In the genomic region with DNA sequence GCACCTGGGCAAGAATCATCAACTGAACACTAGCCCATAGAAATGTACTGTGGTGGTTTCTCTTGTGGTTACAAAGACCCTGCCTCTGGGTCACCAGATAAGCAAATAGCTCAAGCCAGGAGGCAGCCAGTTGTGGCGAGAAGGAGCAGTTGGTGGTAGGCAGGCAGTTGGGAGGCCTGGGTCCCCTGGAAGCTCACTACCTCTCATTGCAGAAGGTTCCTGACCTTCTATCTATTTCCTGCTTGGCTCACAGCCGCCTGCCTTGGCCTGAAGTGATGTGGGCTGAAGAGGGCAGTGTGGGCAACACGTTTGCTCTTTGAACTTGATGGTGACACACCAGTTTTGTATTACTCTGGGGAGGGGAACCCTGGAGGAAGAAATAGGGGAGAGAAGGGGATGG, we compare ENCODE assay signal across 1 cellular context.
TF ChIP-seq lines count a peak whose summit lies in the region.

No MANE protein-coding gene starts in this region.

TF ChIP-seq in HepG2, 621 proteins besides CTCF, POLR2A, EP300 and RAD21 (continued from another document and continues in another):
- TF ChIP-seq IRF2 (CRISPR knock-in tag; IDR thresholded peaks at IDR 0.05) (peak; percentile 66; the same call in 1 of the 2 replicates), ZBTB1 (CRISPR knock-in tag; IDR thresholded peaks at IDR 0.05; ENCODE audit: borderline replicate concordance) (no peak), ZNF343 (CRISPR knock-in tag; IDR thresholded peaks at IDR 0.05) (no peak), TARDBP (CRISPR knock-in tag; IDR thresholded peaks at IDR 0.05) (0 out of 2 replicates have a peak, but pooled peaks have one; percentile 43), REL (CRISPR knock-in tag; conservative IDR thresholded peaks at IDR 0.05) (no peak), MED1 (CRISPR knock-in tag; IDR thresholded peaks at IDR 0.05) (no peak), MAFG (CRISPR knock-in tag; IDR thresholded peaks at IDR 0.05) (no peak), MEF2D (CRISPR knock-in tag; IDR thresholded peaks at IDR 0.05) (no peak), JARID2 (CRISPR knock-in tag; IDR thresholded peaks at IDR 0.05; ENCODE audit: insufficient replicate concordance) (no peak), RARA (CRISPR knock-in tag; IDR thresholded peaks at IDR 0.05) (peak; percentile 63), NR2F6 (IDR thresholded peaks at IDR 0.05) (peak; percentile 50), NR2F6 (CRISPR knock-in tag; IDR thresholded peaks at IDR 0.05) (0 out of 2 replicates have a peak, but pooled peaks have one; percentile 38), ZFX (CRISPR knock-in tag; IDR thresholded peaks at IDR 0.05; ENCODE audit: low read depth) (no peak)
- TF ChIP-seq, protein P1, sequence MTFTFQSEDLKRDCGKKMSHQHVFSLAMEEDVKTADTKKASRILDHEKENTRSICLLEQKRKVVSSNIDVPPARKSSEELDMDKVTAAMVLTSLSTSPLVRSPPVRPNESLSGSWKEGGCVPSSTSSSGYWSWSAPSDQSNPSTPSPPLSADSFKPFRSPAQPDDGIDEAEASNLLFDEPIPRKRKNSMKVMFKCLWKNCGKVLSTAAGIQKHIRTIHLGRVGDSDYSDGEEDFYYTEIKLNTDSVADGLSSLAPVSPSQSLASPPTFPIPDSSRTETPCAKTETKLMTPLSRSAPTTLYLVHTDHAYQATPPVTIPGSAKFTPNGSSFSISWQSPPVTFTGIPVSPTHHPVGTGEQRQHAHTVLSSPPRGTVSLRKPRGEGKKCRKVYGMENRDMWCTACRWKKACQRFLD (CRISPR knock-in tag; IDR thresholded peaks at IDR 0.05; ENCODE audit: borderline replicate concordance), result no peak
- TF ChIP-seq, protein P2, sequence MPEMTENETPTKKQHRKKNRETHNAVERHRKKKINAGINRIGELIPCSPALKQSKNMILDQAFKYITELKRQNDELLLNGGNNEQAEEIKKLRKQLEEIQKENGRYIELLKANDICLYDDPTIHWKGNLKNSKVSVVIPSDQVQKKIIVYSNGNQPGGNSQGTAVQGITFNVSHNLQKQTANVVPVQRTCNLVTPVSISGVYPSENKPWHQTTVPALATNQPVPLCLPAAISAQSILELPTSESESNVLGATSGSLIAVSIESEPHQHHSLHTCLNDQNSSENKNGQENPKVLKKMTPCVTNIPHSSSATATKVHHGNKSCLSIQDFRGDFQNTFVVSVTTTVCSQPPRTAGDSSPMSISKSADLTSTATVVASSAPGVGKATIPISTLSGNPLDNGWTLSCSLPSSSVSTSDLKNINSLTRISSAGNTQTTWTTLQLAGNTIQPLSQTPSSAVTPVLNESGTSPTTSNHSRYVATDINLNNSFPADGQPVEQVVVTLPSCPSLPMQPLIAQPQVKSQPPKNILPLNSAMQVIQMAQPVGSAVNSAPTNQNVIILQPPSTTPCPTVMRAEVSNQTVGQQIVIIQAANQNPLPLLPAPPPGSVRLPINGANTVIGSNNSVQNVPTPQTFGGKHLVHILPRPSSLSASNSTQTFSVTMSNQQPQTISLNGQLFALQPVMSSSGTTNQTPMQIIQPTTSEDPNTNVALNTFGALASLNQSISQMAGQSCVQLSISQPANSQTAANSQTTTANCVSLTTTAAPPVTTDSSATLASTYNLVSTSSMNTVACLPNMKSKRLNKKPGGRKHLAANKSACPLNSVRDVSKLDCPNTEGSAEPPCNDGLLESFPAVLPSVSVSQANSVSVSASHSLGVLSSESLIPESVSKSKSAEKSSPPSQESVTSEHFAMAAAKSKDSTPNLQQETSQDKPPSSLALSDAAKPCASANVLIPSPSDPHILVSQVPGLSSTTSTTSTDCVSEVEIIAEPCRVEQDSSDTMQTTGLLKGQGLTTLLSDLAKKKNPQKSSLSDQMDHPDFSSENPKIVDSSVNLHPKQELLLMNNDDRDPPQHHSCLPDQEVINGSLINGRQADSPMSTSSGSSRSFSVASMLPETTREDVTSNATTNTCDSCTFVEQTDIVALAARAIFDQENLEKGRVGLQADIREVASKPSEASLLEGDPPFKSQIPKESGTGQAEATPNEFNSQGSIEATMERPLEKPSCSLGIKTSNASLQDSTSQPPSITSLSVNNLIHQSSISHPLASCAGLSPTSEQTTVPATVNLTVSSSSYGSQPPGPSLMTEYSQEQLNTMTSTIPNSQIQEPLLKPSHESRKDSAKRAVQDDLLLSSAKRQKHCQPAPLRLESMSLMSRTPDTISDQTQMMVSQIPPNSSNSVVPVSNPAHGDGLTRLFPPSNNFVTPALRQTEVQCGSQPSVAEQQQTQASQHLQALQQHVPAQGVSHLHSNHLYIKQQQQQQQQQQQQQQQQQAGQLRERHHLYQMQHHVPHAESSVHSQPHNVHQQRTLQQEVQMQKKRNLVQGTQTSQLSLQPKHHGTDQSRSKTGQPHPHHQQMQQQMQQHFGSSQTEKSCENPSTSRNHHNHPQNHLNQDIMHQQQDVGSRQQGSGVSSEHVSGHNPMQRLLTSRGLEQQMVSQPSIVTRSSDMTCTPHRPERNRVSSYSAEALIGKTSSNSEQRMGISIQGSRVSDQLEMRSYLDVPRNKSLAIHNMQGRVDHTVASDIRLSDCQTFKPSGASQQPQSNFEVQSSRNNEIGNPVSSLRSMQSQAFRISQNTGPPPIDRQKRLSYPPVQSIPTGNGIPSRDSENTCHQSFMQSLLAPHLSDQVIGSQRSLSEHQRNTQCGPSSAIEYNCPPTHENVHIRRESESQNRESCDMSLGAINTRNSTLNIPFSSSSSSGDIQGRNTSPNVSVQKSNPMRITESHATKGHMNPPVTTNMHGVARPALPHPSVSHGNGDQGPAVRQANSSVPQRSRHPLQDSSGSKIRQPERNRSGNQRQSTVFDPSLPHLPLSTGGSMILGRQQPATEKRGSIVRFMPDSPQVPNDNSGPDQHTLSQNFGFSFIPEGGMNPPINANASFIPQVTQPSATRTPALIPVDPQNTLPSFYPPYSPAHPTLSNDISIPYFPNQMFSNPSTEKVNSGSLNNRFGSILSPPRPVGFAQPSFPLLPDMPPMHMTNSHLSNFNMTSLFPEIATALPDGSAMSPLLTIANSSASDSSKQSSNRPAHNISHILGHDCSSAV (CRISPR knock-in tag; IDR thresholded peaks at IDR 0.05; ENCODE audit: borderline replicate concordance), result no peak
- TF ChIP-seq, protein P3, sequence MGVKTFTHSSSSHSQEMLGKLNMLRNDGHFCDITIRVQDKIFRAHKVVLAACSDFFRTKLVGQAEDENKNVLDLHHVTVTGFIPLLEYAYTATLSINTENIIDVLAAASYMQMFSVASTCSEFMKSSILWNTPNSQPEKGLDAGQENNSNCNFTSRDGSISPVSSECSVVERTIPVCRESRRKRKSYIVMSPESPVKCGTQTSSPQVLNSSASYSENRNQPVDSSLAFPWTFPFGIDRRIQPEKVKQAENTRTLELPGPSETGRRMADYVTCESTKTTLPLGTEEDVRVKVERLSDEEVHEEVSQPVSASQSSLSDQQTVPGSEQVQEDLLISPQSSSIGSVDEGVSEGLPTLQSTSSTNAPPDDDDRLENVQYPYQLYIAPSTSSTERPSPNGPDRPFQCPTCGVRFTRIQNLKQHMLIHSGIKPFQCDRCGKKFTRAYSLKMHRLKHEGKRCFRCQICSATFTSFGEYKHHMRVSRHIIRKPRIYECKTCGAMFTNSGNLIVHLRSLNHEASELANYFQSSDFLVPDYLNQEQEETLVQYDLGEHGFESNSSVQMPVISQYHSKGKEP (CRISPR knock-in tag; IDR thresholded peaks at IDR 0.05), result no peak
- TF ChIP-seq, protein P4, sequence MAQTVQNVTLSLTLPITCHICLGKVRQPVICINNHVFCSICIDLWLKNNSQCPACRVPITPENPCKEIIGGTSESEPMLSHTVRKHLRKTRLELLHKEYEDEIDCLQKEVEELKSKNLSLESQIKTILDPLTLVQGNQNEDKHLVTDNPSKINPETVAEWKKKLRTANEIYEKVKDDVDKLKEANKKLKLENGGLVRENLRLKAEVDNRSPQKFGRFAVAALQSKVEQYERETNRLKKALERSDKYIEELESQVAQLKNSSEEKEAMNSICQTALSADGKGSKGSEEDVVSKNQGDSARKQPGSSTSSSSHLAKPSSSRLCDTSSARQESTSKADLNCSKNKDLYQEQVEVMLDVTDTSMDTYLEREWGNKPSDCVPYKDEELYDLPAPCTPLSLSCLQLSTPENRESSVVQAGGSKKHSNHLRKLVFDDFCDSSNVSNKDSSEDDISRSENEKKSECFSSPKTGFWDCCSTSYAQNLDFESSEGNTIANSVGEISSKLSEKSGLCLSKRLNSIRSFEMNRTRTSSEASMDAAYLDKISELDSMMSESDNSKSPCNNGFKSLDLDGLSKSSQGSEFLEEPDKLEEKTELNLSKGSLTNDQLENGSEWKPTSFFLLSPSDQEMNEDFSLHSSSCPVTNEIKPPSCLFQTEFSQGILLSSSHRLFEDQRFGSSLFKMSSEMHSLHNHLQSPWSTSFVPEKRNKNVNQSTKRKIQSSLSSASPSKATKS (CRISPR knock-in tag; IDR thresholded peaks at IDR 0.05), result no peak
- TF ChIP-seq, protein P5, sequence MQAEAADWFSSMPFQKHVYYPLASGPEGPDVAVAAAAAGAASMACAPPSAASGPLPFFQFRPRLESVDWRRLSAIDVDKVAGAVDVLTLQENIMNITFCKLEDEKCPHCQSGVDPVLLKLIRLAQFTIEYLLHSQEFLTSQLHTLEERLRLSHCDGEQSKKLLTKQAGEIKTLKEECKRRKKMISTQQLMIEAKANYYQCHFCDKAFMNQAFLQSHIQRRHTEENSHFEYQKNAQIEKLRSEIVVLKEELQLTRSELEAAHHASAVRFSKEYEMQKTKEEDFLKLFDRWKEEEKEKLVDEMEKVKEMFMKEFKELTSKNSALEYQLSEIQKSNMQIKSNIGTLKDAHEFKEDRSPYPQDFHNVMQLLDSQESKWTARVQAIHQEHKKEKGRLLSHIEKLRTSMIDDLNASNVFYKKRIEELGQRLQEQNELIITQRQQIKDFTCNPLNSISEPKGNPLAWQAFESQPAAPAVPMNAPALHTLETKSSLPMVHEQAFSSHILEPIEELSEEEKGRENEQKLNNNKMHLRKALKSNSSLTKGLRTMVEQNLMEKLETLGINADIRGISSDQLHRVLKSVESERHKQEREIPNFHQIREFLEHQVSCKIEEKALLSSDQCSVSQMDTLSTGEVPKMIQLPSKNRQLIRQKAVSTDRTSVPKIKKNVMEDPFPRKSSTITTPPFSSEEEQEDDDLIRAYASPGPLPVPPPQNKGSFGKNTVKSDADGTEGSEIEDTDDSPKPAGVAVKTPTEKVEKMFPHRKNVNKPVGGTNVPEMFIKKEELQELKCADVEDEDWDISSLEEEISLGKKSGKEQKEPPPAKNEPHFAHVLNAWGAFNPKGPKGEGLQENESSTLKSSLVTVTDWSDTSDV (CRISPR knock-in tag; IDR thresholded peaks at IDR 0.05), result no peak
- TF ChIP-seq, protein P6, sequence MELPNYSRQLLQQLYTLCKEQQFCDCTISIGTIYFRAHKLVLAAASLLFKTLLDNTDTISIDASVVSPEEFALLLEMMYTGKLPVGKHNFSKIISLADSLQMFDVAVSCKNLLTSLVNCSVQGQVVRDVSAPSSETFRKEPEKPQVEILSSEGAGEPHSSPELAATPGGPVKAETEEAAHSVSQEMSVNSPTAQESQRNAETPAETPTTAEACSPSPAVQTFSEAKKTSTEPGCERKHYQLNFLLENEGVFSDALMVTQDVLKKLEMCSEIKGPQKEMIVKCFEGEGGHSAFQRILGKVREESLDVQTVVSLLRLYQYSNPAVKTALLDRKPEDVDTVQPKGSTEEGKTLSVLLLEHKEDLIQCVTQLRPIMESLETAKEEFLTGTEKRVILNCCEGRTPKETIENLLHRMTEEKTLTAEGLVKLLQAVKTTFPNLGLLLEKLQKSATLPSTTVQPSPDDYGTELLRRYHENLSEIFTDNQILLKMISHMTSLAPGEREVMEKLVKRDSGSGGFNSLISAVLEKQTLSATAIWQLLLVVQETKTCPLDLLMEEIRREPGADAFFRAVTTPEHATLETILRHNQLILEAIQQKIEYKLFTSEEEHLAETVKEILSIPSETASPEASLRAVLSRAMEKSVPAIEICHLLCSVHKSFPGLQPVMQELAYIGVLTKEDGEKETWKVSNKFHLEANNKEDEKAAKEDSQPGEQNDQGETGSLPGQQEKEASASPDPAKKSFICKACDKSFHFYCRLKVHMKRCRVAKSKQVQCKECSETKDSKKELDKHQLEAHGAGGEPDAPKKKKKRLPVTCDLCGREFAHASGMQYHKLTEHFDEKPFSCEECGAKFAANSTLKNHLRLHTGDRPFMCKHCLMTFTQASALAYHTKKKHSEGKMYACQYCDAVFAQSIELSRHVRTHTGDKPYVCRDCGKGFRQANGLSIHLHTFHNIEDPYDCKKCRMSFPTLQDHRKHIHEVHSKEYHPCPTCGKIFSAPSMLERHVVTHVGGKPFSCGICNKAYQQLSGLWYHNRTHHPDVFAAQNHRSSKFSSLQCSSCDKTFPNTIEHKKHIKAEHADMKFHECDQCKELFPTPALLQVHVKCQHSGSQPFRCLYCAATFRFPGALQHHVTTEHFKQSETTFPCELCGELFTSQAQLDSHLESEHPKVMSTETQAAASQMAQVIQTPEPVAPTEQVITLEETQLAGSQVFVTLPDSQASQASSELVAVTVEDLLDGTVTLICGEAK (IDR thresholded peaks at IDR 0.05), result no peak
- TF ChIP-seq, protein P6 (CRISPR knock-in tag; IDR thresholded peaks at IDR 0.05), result no peak
